Comparison of ENCODE assay signal across 8 cellular contexts in genomic region chr1:38029081-38029681, GRCh38. TPM values are rescaled to one million over a fixed set of nuclear protein-coding genes. Genes with fewer than 3 reads are reported as not detected.
A peak's percentile ranks its signal among the peaks of the same experiment; 100 is the strongest.
DNase-seq lines count a peak whose midpoint lies in the region; ATAC-seq, FAIRE-seq and TF ChIP-seq lines count a peak whose summit lies in the region.

No MANE protein-coding gene starts in this region.

- intact Hi-C loops in GM12878 (cut with micrococcal nuclease; ENCODE audit: unreplicated experiment): loop anchor here (5.0 kb wide), 1 partner anchor 558 kb away; no protein-coding TSS in a partner anchor
- intact Hi-C loops in mucosa of descending colon (cut with DNase I, micrococcal nuclease): no loop called here

- SMC1A ChIA-PET in GM12878 (lab: Charles Lee; ENCODE audit: uncharacterized antibody, unreplicated experiment): interaction anchor here (1.2 to 7.1 kb wide), 13 partner anchors 10 to 786 kb away, joined by 3 to 68 read pairs (median 10); no protein-coding TSS in a partner anchor

- peak overlapping the region; percentile 82 for H3K4me2 ChIP-seq in GM12878 (ENCODE audit: control insufficient read depth, insufficient read depth)

- TF ChIP-seq POLR2A in GM12878 (IDR thresholded peaks at IDR 0.05; ENCODE audit: low read depth, low read length): no peak; the same call in 1 of the 2 replicates

- H3K27ac ChIP-seq in GM12878 (ENCODE audit: control insufficient read depth, insufficient read depth): peak overlapping the region; percentile 79

- no peak for TF ChIP-seq CTCF in GM12878 (IDR thresholded peaks at IDR 0.05 in 2 of 3, conservative IDR thresholded peaks at IDR 0.05 in 1 of 3; ENCODE audit: control insufficient read depth in 2 of 3, extremely low read depth in 1 of 3, insufficient read depth in 1 of 3, low read depth in 3 of 3, low read length in 3 of 3)
- no peak for TF ChIP-seq CTCF in mucosa of descending colon (IDR thresholded peaks at IDR 0.05)

- no peak for TF ChIP-seq EP300 in GM12878 (IDR thresholded peaks at IDR 0.05; ENCODE audit: borderline replicate concordance in 1 of 2, control insufficient read depth in 1 of 2, low read depth in 2 of 2, low read length in 2 of 2)

- no peak overlapping the region for H2AFZ ChIP-seq in GM12878 (ENCODE audit: control insufficient read depth, low read depth, low read length)

- POLR2A ChIA-PET in GM12878 (lab: Charles Lee): interaction anchor here (0.7 to 4.9 kb wide), 7 partner anchors 13 to 828 kb away, joined by 3 to 32 read pairs (median 4); no protein-coding TSS in a partner anchor

- TF ChIP-seq RAD21 in GM12878 (IDR thresholded peaks at IDR 0.05; ENCODE audit: insufficient read depth, low read depth, low read length): no peak

- BruUV-seq in GM12878 (replicated peaks; lab: Mats Ljungman, UMichigan): no TSS peak

- no peaks in the 10 kb centered on the region for H3K27me3 ChIP-seq in GM12878 (replicated peaks in 1 of 2; ENCODE audit: control insufficient read depth in 2 of 2, insufficient read depth in 2 of 2, low read length in 1 of 2)

- 76% methylated on average over 23 of the region's 23 CpGs for WGBS in GM12878 (ENCODE audit: insufficient coverage, insufficient replicate concordance, low lambda C conversion rate, missing lambda C conversion rate)

- peak; percentile 100 for DNase-seq in DMS 273 treated with DMSO at 0.1 percent for 48 hours (lab: John Stamatoyannopoulos, UW)
- peak; percentile 86 to 87 for DNase-seq in NCI-H2081 (lab: John Stamatoyannopoulos, UW)
- DNase-seq in GM12878 (ENCODE audit: low read depth, low spot score): no peak
- DNase-seq in mucosa of descending colon: no peak
- no peak for DNase-seq in effector CD4-positive, alpha-beta T cell

- H3K9ac ChIP-seq in GM12878 (ENCODE audit: control insufficient read depth, insufficient read depth, low read length): peak overlapping the region; percentile 64; the same call in 1 of the 2 replicates

- no peaks in the 10 kb centered on the region for H3K79me2 ChIP-seq in GM12878 (ENCODE audit: control insufficient read depth, insufficient read depth, low read length)

- H3K9me3 ChIP-seq in GM12878 (replicated peaks; ENCODE audit: control insufficient read depth, insufficient read depth, low read length): no peaks in the 10 kb centered on the region
- no peaks in the 10 kb centered on the region for H3K9me3 ChIP-seq in mucosa of descending colon

- in situ Hi-C loops in GM12878 (cut with MboI): loop anchor here (5.0 to 25.0 kb wide), 2 partner anchors 558 to 788 kb away; no protein-coding TSS in a partner anchor

- H3K36me3 ChIP-seq in GM12878 (ENCODE audit: control insufficient read depth in 2 of 2, insufficient read depth in 2 of 2, low read length in 1 of 2): peaks cover 2 to 4% of the 10 kb centered on the region in 2 experiments; a peak in 3 of 4 replicates
- H3K36me3 ChIP-seq in mucosa of descending colon (ENCODE audit: low read depth): no peaks in the 10 kb centered on the region

- H4K20me1 ChIP-seq in GM12878 (ENCODE audit: control insufficient read depth, insufficient read depth): no peaks in the 10 kb centered on the region

- H3K4me1 ChIP-seq in GM12878 (ENCODE audit: control insufficient read depth, insufficient read depth, low read length): peaks cover 52% of the 10 kb centered on the region
- peaks cover 13% of the 10 kb centered on the region for H3K4me1 ChIP-seq in mucosa of descending colon (ENCODE audit: low read depth)

- H3K4me3 ChIP-seq in GM12878: no peak overlapping the region
- H3K4me3 ChIP-seq in mucosa of descending colon: no peak overlapping the region

- ATAC-seq in GM12878 (no peak), mucosa of descending colon (peak; percentile 25), HG02852 (IDR thresholded peaks at IDR 0.05; ENCODE audit: unreplicated experiment) (no peak), HG02981 (IDR thresholded peaks at IDR 0.05; ENCODE audit: unreplicated experiment) (no peak), GM18873 (IDR thresholded peaks at IDR 0.05; ENCODE audit: low FRiP score, unreplicated experiment) (no peak)

- RAD21 ChIA-PET in GM12878 (lab: Charles Lee; ENCODE audit: unreplicated experiment): interaction anchor here (0.8 to 7.3 kb wide), 12 partner anchors 16 to 806 kb away, joined by 3 to 173 read pairs (median 6); partner anchors contain the start of genes POU3F1, SF3A3 and UTP11

- no peak for FAIRE-seq in GM12878 (lab: Jason Lieb, UNC)

- CTCF ChIA-PET in GM12878 (lab: Yijun Ruan, JAX): interaction anchor here (0.6 to 13.9 kb wide), 8 partner anchors 9 to 41 kb away, joined by 3 to 252 read pairs (median 17); no protein-coding TSS in a partner anchor

RNA-seq across cellular contexts. Expression of gene UTP11, which starts 16.6 kb away (rescaled TPM):
- 27.6 and 31.6 TPM in 2 replicates for total RNA-seq in GM12878 (2013; cell fraction: nucleolus; rRNA removed)
- total RNA-seq in GM12878 (2014; rRNA removed) (51.5 and 55.0 TPM in 2 replicates), GM12878 (2014; rRNA removed; fragmentation: Illumina TruSeq; extraction: Trizol) (77.8 and 78.1 TPM in 2 replicates), GM12878 (2021) (39.6 and 41.8 TPM in 2 replicates), mucosa of descending colon (10 to 100 TPM; 13.7 to 35.7 (median 15.3) TPM)
- polyA plus RNA-seq in GM12878 (2011; ENCODE audit: low read depth): 9.8 TPM
- polyA plus RNA-seq in GM12878 (2011; rRNA removed) (34.5 and 47.6 TPM in 2 replicates), GM12878 (2014; fragmentation: Illumina TruSeq; extraction: Trizol) (125 and 146 TPM in 2 replicates), GM12878 (2014; fragmentation: Nextera tagmentation; extraction: Ambion mirVana) (100 to 1,000 TPM in 1 of 2 experiments, 10 to 100 TPM in 1; 96.4 to 107 TPM), GM12878 (2014; rRNA removed) (54.9 and 57.2 TPM in 2 replicates), GM12878 (2016; fragmentation: Nextera tagmentation; extraction: Ambion mirVana) (10 to 100 TPM; 62.7 to 65.7 TPM)
- polyA plus RNA-seq in GM12878 (2011; cell fraction: cytosol; rRNA removed): 15.4 and 18.0 TPM in 2 replicates
- 9.2 and 15.4 TPM in 2 replicates for polyA plus RNA-seq in GM12878 (2011; cell fraction: nucleus; rRNA removed)
- 19.1 and 19.2 TPM in 2 replicates for polyA plus RNA-seq in GM12878 (2012)
- 8.6 and 11.3 TPM in 2 replicates for polyA minus RNA-seq in GM12878 (2011; rRNA and poly(A)+ RNA removed)
- polyA minus RNA-seq in GM12878 (2011; cell fraction: cytosol; rRNA and poly(A)+ RNA removed): 7.9 and 9.7 TPM in 2 replicates
- polyA minus RNA-seq in GM12878 (2011; cell fraction: nucleus; rRNA and poly(A)+ RNA removed): 7.7 and 12.4 TPM in 2 replicates

RNA-seq across cellular contexts. Expression of gene POU3F1, which starts 17.4 kb away (rescaled TPM):
- 0.40 TPM in 1 of 2 replicates, not detected in the other for total RNA-seq in GM12878 (2013; cell fraction: nucleolus; rRNA removed)
- total RNA-seq in GM12878 (2014; rRNA removed): 0.23 and 0.38 TPM in 2 replicates
- 0.09 and 0.14 TPM in 2 replicates for total RNA-seq in GM12878 (2014; rRNA removed; fragmentation: Illumina TruSeq; extraction: Trizol)
- 0.38 and 0.53 TPM in 2 replicates for total RNA-seq in GM12878 (2021)
- polyA plus RNA-seq in GM12878 (2011; ENCODE audit: low read depth): not detected
- 0.10 TPM in 1 of 2 replicates, not detected in the other for polyA plus RNA-seq in GM12878 (2011; rRNA removed)
- polyA plus RNA-seq in GM12878 (2011; cell fraction: cytosol; rRNA removed): 0.13 TPM in 2 replicates
- polyA plus RNA-seq in GM12878 (2011; cell fraction: nucleus; rRNA removed): 0.34 and 0.53 TPM in 2 replicates
- polyA plus RNA-seq in GM12878 (2012): 0.06 and 0.07 TPM in 2 replicates
- 0.09 and 0.13 TPM in 2 replicates for polyA plus RNA-seq in GM12878 (2014; fragmentation: Illumina TruSeq; extraction: Trizol)
- under 1 TPM in 1 of 2 experiments, not detected in 1; 0.04 TPM for polyA plus RNA-seq in GM12878 (2014; fragmentation: Nextera tagmentation; extraction: Ambion mirVana)
- 0.15 and 0.53 TPM in 2 replicates for polyA plus RNA-seq in GM12878 (2014; rRNA removed)
- not detected for polyA plus RNA-seq in GM12878 (2016; fragmentation: Nextera tagmentation; extraction: Ambion mirVana)
- polyA minus RNA-seq in GM12878 (2011; rRNA and poly(A)+ RNA removed): not detected in 2 replicates
- 0.42 TPM in 1 of 2 replicates, not detected in the other for polyA minus RNA-seq in GM12878 (2011; cell fraction: cytosol; rRNA and poly(A)+ RNA removed)
- 0.24 and 0.38 TPM in 2 replicates for polyA minus RNA-seq in GM12878 (2011; cell fraction: nucleus; rRNA and poly(A)+ RNA removed)
- not detected for total RNA-seq in mucosa of descending colon

RNA-seq across cellular contexts. Expression of gene FHL3, which starts 23.9 kb away (rescaled TPM):
- 9.3 and 14.1 TPM in 2 replicates for total RNA-seq in GM12878 (2013; cell fraction: nucleolus; rRNA removed)
- 8.1 and 8.9 TPM in 2 replicates for total RNA-seq in GM12878 (2014; rRNA removed)
- total RNA-seq in GM12878 (2014; rRNA removed; fragmentation: Illumina TruSeq; extraction: Trizol): 4.2 and 5.2 TPM in 2 replicates
- total RNA-seq in GM12878 (2021): 11.5 and 13.9 TPM in 2 replicates
- polyA plus RNA-seq in GM12878 (2011; ENCODE audit: low read depth): 4.2 TPM
- 0.53 and 1.3 TPM in 2 replicates for polyA plus RNA-seq in GM12878 (2011; rRNA removed)
- polyA plus RNA-seq in GM12878 (2011; cell fraction: cytosol; rRNA removed): 2.2 and 2.6 TPM in 2 replicates
- 3.2 and 3.6 TPM in 2 replicates for polyA plus RNA-seq in GM12878 (2011; cell fraction: nucleus; rRNA removed)
- polyA plus RNA-seq in GM12878 (2012): 9.1 and 13.9 TPM in 2 replicates
- polyA plus RNA-seq in GM12878 (2014; fragmentation: Illumina TruSeq; extraction: Trizol): 3.9 and 9.2 TPM in 2 replicates
- polyA plus RNA-seq in GM12878 (2014; fragmentation: Nextera tagmentation; extraction: Ambion mirVana): 1 to 10 TPM in 1 of 2 experiments, under 1 TPM in 1; 0.26 to 1.3 TPM
- polyA plus RNA-seq in GM12878 (2014; rRNA removed): 7.7 and 10.3 TPM in 2 replicates
- polyA plus RNA-seq in GM12878 (2016; fragmentation: Nextera tagmentation; extraction: Ambion mirVana): 10 to 100 TPM; 10.1 to 10.7 TPM
- 1.8 and 4.2 TPM in 2 replicates for polyA minus RNA-seq in GM12878 (2011; rRNA and poly(A)+ RNA removed)
- 2.3 and 6.5 TPM in 2 replicates for polyA minus RNA-seq in GM12878 (2011; cell fraction: cytosol; rRNA and poly(A)+ RNA removed)
- 2.7 and 3.2 TPM in 2 replicates for polyA minus RNA-seq in GM12878 (2011; cell fraction: nucleus; rRNA and poly(A)+ RNA removed)
- 10 to 100 TPM in 1 of 3 donors, 1 to 10 TPM in 2; 2.0 to 34.1 (median 8.7) TPM for total RNA-seq in mucosa of descending colon

RNA-seq across cellular contexts. Expression of gene SF3A3, which starts 39.4 kb away (rescaled TPM):
- 53.4 and 56.6 TPM in 2 replicates for total RNA-seq in GM12878 (2013; cell fraction: nucleolus; rRNA removed)
- total RNA-seq in GM12878 (2014; rRNA removed) (83.7 and 106 TPM in 2 replicates), GM12878 (2014; rRNA removed; fragmentation: Illumina TruSeq; extraction: Trizol) (164 and 165 TPM in 2 replicates), GM12878 (2021) (72.3 and 78.9 TPM in 2 replicates), mucosa of descending colon (10 to 100 TPM; 38.3 to 47.1 (median 44.7) TPM)
- polyA plus RNA-seq in GM12878 (2011; ENCODE audit: low read depth): 62.9 TPM
- polyA plus RNA-seq in GM12878 (2011; rRNA removed) (76.5 and 110 TPM in 2 replicates), GM12878 (2014; fragmentation: Illumina TruSeq; extraction: Trizol) (170 and 185 TPM in 2 replicates), GM12878 (2014; fragmentation: Nextera tagmentation; extraction: Ambion mirVana) (100 to 1,000 TPM in 1 of 2 experiments, 10 to 100 TPM in 1; 86.0 to 133 TPM), GM12878 (2014; rRNA removed) (74.4 and 98.3 TPM in 2 replicates), GM12878 (2016; fragmentation: Nextera tagmentation; extraction: Ambion mirVana) (100 to 1,000 TPM; 154 to 155 TPM)
- 39.0 TPM in 2 replicates for polyA plus RNA-seq in GM12878 (2011; cell fraction: cytosol; rRNA removed)
- 40.8 and 53.3 TPM in 2 replicates for polyA plus RNA-seq in GM12878 (2011; cell fraction: nucleus; rRNA removed)
- 48.6 and 66.5 TPM in 2 replicates for polyA plus RNA-seq in GM12878 (2012)
- polyA minus RNA-seq in GM12878 (2011; rRNA and poly(A)+ RNA removed): 42.9 and 53.5 TPM in 2 replicates
- polyA minus RNA-seq in GM12878 (2011; cell fraction: cytosol; rRNA and poly(A)+ RNA removed): 31.5 and 45.2 TPM in 2 replicates
- polyA minus RNA-seq in GM12878 (2011; cell fraction: nucleus; rRNA and poly(A)+ RNA removed): 14.7 and 25.3 TPM in 2 replicates

Comparison
In these comparisons a context has a peak if more than half of its experiments do, and no peak if none do; other contexts are left out.
1. DNase-seq: peak in DMS 273 treated with DMSO at 0.1 percent for 48 hours (single experiment) and NCI-H2081 (2 of 2); none in GM12878 (single experiment), mucosa of descending colon (0 of 3) and effector CD4-positive, alpha-beta T cell (single experiment).